In the genomic region with DNA sequence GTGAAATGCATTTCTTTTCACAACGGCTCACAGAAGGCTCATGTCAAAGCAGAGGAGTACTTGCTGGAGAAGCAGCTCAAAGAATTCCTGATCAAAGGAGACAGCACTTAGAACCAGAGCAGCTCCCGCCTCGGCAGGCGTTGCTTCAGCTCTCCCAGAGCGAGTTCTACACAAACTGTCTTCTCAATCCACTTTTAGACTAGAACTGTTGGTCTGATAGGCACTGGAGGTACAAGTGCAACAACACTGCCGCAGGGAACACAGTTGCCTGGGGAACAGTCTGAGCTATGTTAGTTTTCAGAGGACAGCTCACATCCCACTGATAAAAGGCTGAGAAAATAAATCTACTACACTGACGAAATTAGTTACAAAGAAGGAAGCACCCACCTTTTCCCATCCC, we compare ENCODE assay signal across 14 cellular contexts.
"Had no signal": no experiment of that assay in that cellular context is flagged by ENCODE, and none has a peak within 500 bp of the region (broad histone marks: within the 10 kb centered on the region; RNA-seq: fewer than 3 reads in every experiment).

No MANE protein-coding gene starts in this region.

- ATAC-seq: activated CD4-positive, CD25-positive, alpha-beta regulatory T cell treated with anti-CD3 and anti-CD28 coated beads, Interleukin-2, amount 50 U/mL, for 24 hours; natural killer cell; psoas muscle; sciatic nerve had no signal

- H3K27ac ChIP-seq: epithelial cell of prostate, psoas muscle, stomach, thoracic aorta had no signal

- H3K36me3 Mint-ChIP-seq: natural killer cell had no signal

- H3K4me3 Mint-ChIP-seq: activated T-helper 1 cell treated with anti-CD3 and anti-CD28 coated beads, Interleukin-12 subunit alpha, Interleukin-12 subunit beta, Interleukin-2, Interleukin-4 antibody, amounts not matched to agents 30 ng/mL and 10 ng/mL and 1 ng/mL, durations not matched to agents 14 hours and 24 hours and 36 hours; natural killer cell; T-helper 2 cell treated with Interferon-gamma antibody and Interleukin-4, amounts not matched to agents 5 μg/mL and 100 μg/mL, for 36 hours had no signal

- H3K9me3 Mint-ChIP-seq: activated T-helper 1 cell treated with anti-CD3 and anti-CD28 coated beads, Interleukin-12 subunit alpha, Interleukin-12 subunit beta, Interleukin-2, Interleukin-4 antibody, amounts not matched to agents 30 ng/mL and 10 ng/mL and 1 ng/mL, durations not matched to agents 14 hours and 24 hours and 36 hours; natural killer cell; T-helper 2 cell treated with Interferon-gamma antibody and Interleukin-4, amounts not matched to agents 5 μg/mL and 100 μg/mL, for 36 hours had no signal

- DNase-seq: activated naive CD4-positive, alpha-beta T cell; dermis blood vessel endothelial cell; kidney; mesenchymal stem cell; natural killer cell; psoas muscle; stomach; SW 1271 had no signal

- H3K27ac Mint-ChIP-seq: activated T-helper 1 cell treated with anti-CD3 and anti-CD28 coated beads, Interleukin-12 subunit alpha, Interleukin-12 subunit beta, Interleukin-2, Interleukin-4 antibody, amounts not matched to agents 30 ng/mL and 10 ng/mL and 1 ng/mL, durations not matched to agents 14 hours and 24 hours and 36 hours; T-helper 2 cell treated with Interferon-gamma antibody and Interleukin-4, amounts not matched to agents 5 μg/mL and 100 μg/mL, for 36 hours had no signal
